10 cellular contexts compared by ENCODE assay signal in genomic region chr9:129319076-129319937, GRCh38.
DNase-seq lines count a peak whose midpoint lies in the region; ATAC-seq and TF ChIP-seq lines count a peak whose summit lies in the region.
"Had no signal": no experiment of that assay in that cellular context is flagged by ENCODE, and none has a peak within 500 bp of the region (broad histone marks: within the 10 kb centered on the region; RNA-seq: fewer than 3 reads in every experiment).

No MANE protein-coding gene starts in this region.

- no peak overlapping the region for H3K27ac Mint-ChIP-seq in activated B cell treated with CpG ODN at 0.5 μM for 24 hours

- CTCF ChIA-PET in activated B cell treated with CpG ODN at 0.5 μM for 24 hours (lab: Charles Lee): interaction anchor here (0.9 kb wide), 1 partner anchor 98 kb away, joined by 3 read pairs; no protein-coding TSS in a partner anchor

- POLR2A ChIA-PET in activated B cell treated with CpG ODN at 0.5 μM for 24 hours (lab: Charles Lee): interaction anchor here (2.1 to 2.9 kb wide), 2 partner anchors 64 to 140 kb away, joined by 6 to 17 read pairs; no protein-coding TSS in a partner anchor

- intact Hi-C loops in activated B cell treated with CpG ODN at 0.5 μM for 24 hours (cut with micrococcal nuclease) (no loop called here), left lung (cut with DNase I) (no loop called here)

- peaks cover 13% of the 10 kb centered on the region for H3K4me1 Mint-ChIP-seq in activated B cell treated with CpG ODN at 0.5 μM for 24 hours

- DNase-seq in G401 (ENCODE audit: low spot score): peak; percentile 39
- peak; percentile 1 for DNase-seq in activated B cell treated with CpG ODN at 0.5 μM for 24 hours
- peak in 1 of 2 donors; percentile 31 for DNase-seq in left lung
- no peak for DNase-seq in MG63
- no peak for DNase-seq in NCI-H748 (lab: John Stamatoyannopoulos, UW; ENCODE audit: unreplicated experiment)
- DNase-seq: Calu3, MM.1S had no signal

- H3K27ac ChIP-seq in left lung (peak overlapping the region; percentile 81 to 87), skeletal muscle tissue (ENCODE audit: low read depth, low read length) (peak overlapping the region; percentile 91)

- H3K4me3 ChIP-seq in left lung (no peak overlapping the region), skeletal muscle tissue (ENCODE audit: low read length in 3 of 3) (no peak overlapping the region), MG63 (no peak overlapping the region)

- TF ChIP-seq CTCF in activated B cell treated with CpG ODN at 0.5 μM for 24 hours (IDR thresholded peaks at IDR 0.05): no peak
- TF ChIP-seq CTCF in left lung (IDR thresholded peaks at IDR 0.05): no peak

- H3K4me3 Mint-ChIP-seq in activated B cell treated with CpG ODN at 0.5 μM for 24 hours: no peak overlapping the region

- no peaks in the 10 kb centered on the region for H3K27me3 ChIP-seq in left lung
- no peaks in the 10 kb centered on the region for H3K27me3 ChIP-seq in skeletal muscle tissue (ENCODE audit: control insufficient read depth in 3 of 3, insufficient read depth in 3 of 3, low read length in 3 of 3)
- no peaks in the 10 kb centered on the region for H3K27me3 ChIP-seq in MG63

- H3K36me3 ChIP-seq in left lung (no peaks in the 10 kb centered on the region), skeletal muscle tissue (ENCODE audit: control insufficient read depth in 3 of 3, insufficient read depth in 3 of 3, low read length in 3 of 3) (no peaks in the 10 kb centered on the region), MG63 (no peaks in the 10 kb centered on the region)

- H3K4me1 ChIP-seq in left lung (peaks cover 26 to 50% of the 10 kb centered on the region in 2 donors), skeletal muscle tissue (ENCODE audit: control insufficient read depth in 3 of 3, insufficient read depth in 3 of 3, low read length in 3 of 3) (peaks cover 64 to 80% (median 68%) of the 10 kb centered on the region in 3 donors)

- peak overlapping the region in 2 of 3 donors; percentile 78 to 92 for H3K9ac ChIP-seq in skeletal muscle tissue (ENCODE audit: low read depth in 1 of 3, low read length in 3 of 3)

- ATAC-seq in activated B cell treated with CpG ODN at 0.5 μM for 24 hours (ENCODE audit: low read depth) (no peak), left lung (no peak), GM19328 (IDR thresholded peaks at IDR 0.05; ENCODE audit: unreplicated experiment) (no peak), HG03520 (IDR thresholded peaks at IDR 0.05; ENCODE audit: unreplicated experiment) (no peak)

- H3K27me3 Mint-ChIP-seq in activated B cell treated with CpG ODN at 0.5 μM for 24 hours: peaks cover 5% of the 10 kb centered on the region

- H3K9me3 ChIP-seq in left lung (no peaks in the 10 kb centered on the region), skeletal muscle tissue (ENCODE audit: control insufficient read depth in 3 of 3, low read length in 3 of 3) (no peaks in the 10 kb centered on the region), MG63 (no peaks in the 10 kb centered on the region)

- in situ Hi-C loops in G401 (cut with HindIII; ENCODE audit: low sequenced_read_pairs): no loop called here

- H3K36me3 Mint-ChIP-seq in activated B cell treated with CpG ODN at 0.5 μM for 24 hours (ENCODE audit: low read depth): no peaks in the 10 kb centered on the region

- H3K9me3 Mint-ChIP-seq in activated B cell treated with CpG ODN at 0.5 μM for 24 hours: no peaks in the 10 kb centered on the region

Comparison
In these comparisons a context has a peak if more than half of its experiments do, and no peak if none do; other contexts are left out.
1. DNase-seq: peak in G401 (single experiment) and activated B cell treated with CpG ODN at 0.5 μM for 24 hours (single experiment); none in MG63 (single experiment) and NCI-H748 (single experiment).